In the genomic region with DNA sequence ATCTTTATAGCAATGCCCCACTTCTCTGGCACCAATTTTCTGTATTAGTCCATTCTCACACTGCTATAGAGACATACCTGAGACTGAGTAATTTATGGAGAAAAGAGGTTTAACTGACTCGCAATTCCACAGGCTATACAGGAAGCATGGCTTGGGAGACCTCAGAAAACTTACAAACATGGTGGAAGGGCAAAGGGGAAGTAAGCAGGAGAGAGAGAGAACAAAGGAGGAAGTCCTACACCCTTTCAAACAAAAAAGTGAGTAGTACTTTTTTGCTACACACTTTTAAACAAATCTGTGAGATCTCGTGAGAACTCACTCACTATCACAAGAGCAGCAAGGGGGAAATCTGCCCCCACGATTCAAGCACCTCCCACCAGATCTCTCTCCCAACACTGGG, we compare ENCODE assay signal across 19 cellular contexts.
"Had no signal": no experiment of that assay in that cellular context is flagged by ENCODE, and none has a peak within 500 bp of the region (broad histone marks: within the 10 kb centered on the region; RNA-seq: fewer than 3 reads in every experiment).

No MANE protein-coding gene starts in this region.

- ATAC-seq: activated CD4-positive, CD25-positive, alpha-beta regulatory T cell treated with anti-CD3 and anti-CD28 coated beads, Interleukin-2, amount 50 U/mL, for 24 hours; activated T-cell treated with anti-CD3 and anti-CD28 coated beads, Interleukin-2, amount 50 U/mL, for 4 hours; esophagus mucosa; left ventricle myocardium superior; mucosa of descending colon; naive thymus-derived CD8-positive, alpha-beta T cell; stimulated activated memory B cell treated with anti-CD40 and anti-IgM and Interleukin-4, amounts not matched to agents 10 μg/mL and 1 μg/mL and 100 μg/mL, for 72 hours had no signal

- H3K4me1 ChIP-seq: tibial artery, uterus had no signal

- H3K9me3 ChIP-seq: mucosa of descending colon, tibial artery, uterus had no signal

- H3K4me3 Mint-ChIP-seq: activated CD4-positive, alpha-beta memory T cell treated with anti-CD3 and anti-CD28 coated beads for 36 hours; activated naive CD4-positive, alpha-beta T cell treated with anti-CD3 and anti-CD28 coated beads, Interleukin-2, amount 50 U/mL, for 24 hours; activated T-cell treated with anti-CD3 and anti-CD28 coated beads, Interleukin-2, amount 50 U/mL, for 4 hours; central memory CD8-positive, alpha-beta T cell; memory B cell; naive thymus-derived CD8-positive, alpha-beta T cell; stimulated activated memory B cell treated with anti-CD40 and anti-IgM and Interleukin-4, amounts not matched to agents 10 μg/mL and 1 μg/mL and 100 μg/mL, for 72 hours had no signal

- H3K4me3 ChIP-seq: coronary artery, mucosa of descending colon, tibial artery, uterus had no signal

- DNase-seq: activated CD4-positive, alpha-beta memory T cell treated with anti-CD3 and anti-CD28 coated beads for 36 hours; activated effector memory CD4-positive, alpha-beta T cell treated with anti-CD3 and anti-CD28 coated beads, Interleukin-2, amount 50 U/mL, for 16 hours; activated T-cell treated with anti-CD3 and anti-CD28 coated beads, Interleukin-2, amount 50 U/mL, for 4 hours; brain microvascular endothelial cell; kidney; left ventricle myocardium superior; mucosa of descending colon; naive thymus-derived CD8-positive, alpha-beta T cell; posterior cingulate gyrus; retina; tibial artery; uterus had no signal

- H3K27me3 ChIP-seq: brain microvascular endothelial cell, tibial artery, uterus had no signal

- H3K27ac Mint-ChIP-seq: activated CD4-positive, alpha-beta memory T cell treated with anti-CD3 and anti-CD28 coated beads for 36 hours; memory B cell; stimulated activated memory B cell treated with anti-CD40 and anti-IgM and Interleukin-4, amounts not matched to agents 10 μg/mL and 1 μg/mL and 100 μg/mL, for 72 hours had no signal

- H3K36me3 ChIP-seq: brain microvascular endothelial cell, tibial artery, uterus had no signal

- H3K27me3 Mint-ChIP-seq: activated CD4-positive, alpha-beta memory T cell treated with anti-CD3 and anti-CD28 coated beads for 36 hours; activated naive CD4-positive, alpha-beta T cell treated with anti-CD3 and anti-CD28 coated beads, Interleukin-2, amount 50 U/mL, for 24 hours; central memory CD8-positive, alpha-beta T cell; memory B cell; naive thymus-derived CD8-positive, alpha-beta T cell; stimulated activated memory B cell treated with anti-CD40 and anti-IgM and Interleukin-4, amounts not matched to agents 10 μg/mL and 1 μg/mL and 100 μg/mL, for 72 hours had no signal

- H3K27ac ChIP-seq: brain microvascular endothelial cell, coronary artery, tibial artery, uterus had no signal
